In genomic region chr1:93344886-93345632, GRCh38 we compare ENCODE assay signal across 8 cellular contexts. TPM values are rescaled to one million over a fixed set of nuclear protein-coding genes. Genes with fewer than 3 reads are reported as not detected.
DNase-seq lines count a peak whose midpoint lies in the region; ATAC-seq, FAIRE-seq and TF ChIP-seq lines count a peak whose summit lies in the region.

No MANE protein-coding gene starts in this region.

- peak overlapping the region; percentile 94 for H3K9ac ChIP-seq in Loucy (ENCODE audit: low read depth, low read length, poor library complexity, severe bottlenecking)
- peak overlapping the region; percentile 98 for H3K9ac ChIP-seq in astrocyte (ENCODE audit: low read length)
- H3K9ac ChIP-seq in kidney (ENCODE audit: low read length in 2 of 2) = peak overlapping the region; percentile 93 to 99

- H3K4me1 ChIP-seq in ACC112 (ENCODE audit: control insufficient read depth, insufficient read depth, low read length, unreplicated experiment) (peaks cover 15% of the 10 kb centered on the region), Loucy (ENCODE audit: insufficient read depth, low read length, poor library complexity, severe bottlenecking) (peaks cover 20% of the 10 kb centered on the region), astrocyte (ENCODE audit: insufficient read depth, low read length) (peaks cover 3% of the 10 kb centered on the region), kidney (ENCODE audit: control insufficient read depth in 1 of 2, insufficient read depth in 1 of 2, low read depth in 1 of 2, low read length in 2 of 2) (peaks cover 0 to under 1% of the 10 kb centered on the region in 2 donors)

- TF ChIP-seq CTCF in Loucy (conservative IDR thresholded peaks at IDR 0.05; ENCODE audit: low read length) (no peak), astrocyte (IDR thresholded peaks at IDR 0.05; ENCODE audit: insufficient read depth, low read depth, low read length) (no peak), kidney (IDR thresholded peaks at IDR 0.05; ENCODE audit: borderline replicate concordance, extremely low read depth, insufficient read depth) (no peak)

- H3K4me3 Mint-ChIP-seq in astrocyte (ENCODE audit: unreplicated experiment) = peak overlapping the region; percentile 91

- intact Hi-C loops in kidney (cut with DNase I) = no loop called here

- no peaks in the 10 kb centered on the region for H3K27me3 Mint-ChIP-seq in astrocyte (ENCODE audit: low read depth, unreplicated experiment)

- no peak for TF ChIP-seq POLR2A in GM18505 (IDR thresholded peaks at IDR 0.05; ENCODE audit: borderline replicate concordance, extremely low read depth, insufficient read depth, insufficient read length)

- peak overlapping the region; percentile 99 for H3K27ac Mint-ChIP-seq in astrocyte (ENCODE audit: unreplicated experiment)

- H3K4me1 Mint-ChIP-seq in astrocyte (ENCODE audit: low read depth, unreplicated experiment) = peaks cover 8% of the 10 kb centered on the region

- H4K20me1 ChIP-seq in Loucy (ENCODE audit: insufficient read depth, low read length, poor library complexity, severe bottlenecking) (peaks cover 39% of the 10 kb centered on the region), astrocyte (ENCODE audit: insufficient read depth, low read length) (peaks cover 38% of the 10 kb centered on the region)

- peaks cover 3% of the 10 kb centered on the region; the same call in 1 of the 2 replicates for H3F3A ChIP-seq in Loucy (ENCODE audit: low read depth)

- H3K9me3 ChIP-seq in Loucy (ENCODE audit: insufficient read depth, low read depth, low read length) (no peaks in the 10 kb centered on the region), astrocyte (ENCODE audit: insufficient read depth, low read depth, low read length) (no peaks in the 10 kb centered on the region), kidney (ENCODE audit: control insufficient read depth in 1 of 2, low read length in 2 of 2) (no peaks in the 10 kb centered on the region)

- H2AFZ ChIP-seq in ACC112 (ENCODE audit: low read length, unreplicated experiment) = peak overlapping the region; percentile 76
- H2AFZ ChIP-seq in Loucy (ENCODE audit: low read length) = peak overlapping the region; percentile 85
- peak overlapping the region; percentile 93 for H2AFZ ChIP-seq in astrocyte (ENCODE audit: low read depth, low read length)

- peak overlapping the region; percentile 73 for H3K4me2 ChIP-seq in Loucy (ENCODE audit: low read depth, low read length, poor library complexity, severe bottlenecking)
- peak overlapping the region; percentile 92 for H3K4me2 ChIP-seq in astrocyte (ENCODE audit: low read length)

- peaks cover 52% of the 10 kb centered on the region for H3K79me2 ChIP-seq in ACC112 (ENCODE audit: control insufficient read depth, insufficient read depth, low read length, unreplicated experiment)
- peaks cover 61% of the 10 kb centered on the region for H3K79me2 ChIP-seq in Loucy (ENCODE audit: insufficient read depth, low read length)
- H3K79me2 ChIP-seq in astrocyte (ENCODE audit: insufficient read depth, low read length) = peaks cover 53% of the 10 kb centered on the region

- DNase-seq in astrocyte (ENCODE audit: low read depth) (peak; percentile 5), kidney (no peak), substantia nigra (lab: John Stamatoyannopoulos, UW) (no peak), iPS-NIHi11 (ENCODE audit: low spot score) (no peak)

- H3K27ac ChIP-seq in ACC112 (ENCODE audit: low read depth, low read length) (peak overlapping the region; percentile 91), astrocyte (ENCODE audit: low read depth, low read length) (peak overlapping the region; percentile 95), kidney (ENCODE audit: low read depth in 2 of 2, low read length in 2 of 2) (peak overlapping the region; percentile 95 to 97), substantia nigra (ENCODE audit: low read depth, low read length, poor library complexity, severe bottlenecking) (peak overlapping the region; percentile 95)

- ATAC-seq in GM18505 (IDR thresholded peaks at IDR 0.05; ENCODE audit: unreplicated experiment) (peak; percentile 2), GM18867 (IDR thresholded peaks at IDR 0.05; ENCODE audit: unreplicated experiment) (no peak)

- H3K9me3 Mint-ChIP-seq in astrocyte (ENCODE audit: unreplicated experiment) = no peaks in the 10 kb centered on the region

- H3K36me3 Mint-ChIP-seq in astrocyte (ENCODE audit: low read depth, unreplicated experiment) = peaks cover 2% of the 10 kb centered on the region

- H3K36me3 ChIP-seq in ACC112 (ENCODE audit: insufficient read depth, low read length) (no peaks in the 10 kb centered on the region), Loucy (ENCODE audit: insufficient read depth, low read length) (no peaks in the 10 kb centered on the region), astrocyte (ENCODE audit: insufficient read depth, low read length) (no peaks in the 10 kb centered on the region), kidney (ENCODE audit: control insufficient read depth in 1 of 2, insufficient read depth in 2 of 2, low read length in 2 of 2) (no peaks in the 10 kb centered on the region)

- no peaks in the 10 kb centered on the region for H3K27me3 ChIP-seq in ACC112 (ENCODE audit: insufficient read depth, low read length)
- H3K27me3 ChIP-seq in Loucy (ENCODE audit: insufficient read depth, low read length, poor library complexity, severe bottlenecking) = no peaks in the 10 kb centered on the region
- H3K27me3 ChIP-seq in astrocyte (ENCODE audit: insufficient read depth, low read length) = no peaks in the 10 kb centered on the region

- no peak for FAIRE-seq in astrocyte (lab: Jason Lieb, UNC)
- no peak for FAIRE-seq in kidney (lab: Jason Lieb, UNC)

- H3K9me2 ChIP-seq in Loucy (replicated peaks; ENCODE audit: low read depth, low read length) = no peaks in the 10 kb centered on the region

- H3K4me3 ChIP-seq in ACC112 (ENCODE audit: low read depth, low read length) (peak overlapping the region; percentile 97), Loucy (ENCODE audit: low read length, poor library complexity, severe bottlenecking) (peak overlapping the region; percentile 87), astrocyte (ENCODE audit: insufficient read depth, low read depth, low read length) (peak overlapping the region; percentile 95), kidney (ENCODE audit: low read length in 2 of 2) (peak overlapping the region; percentile 81 to 90)

RNA-seq across cellular contexts. Expression of gene DR1, which starts 0.6 kb away (rescaled TPM):
- 76.9 and 77.1 TPM in 2 replicates for total RNA-seq in astrocyte
- total RNA-seq in kidney = 49.8 TPM
- 15.6 TPM for polyA plus RNA-seq in kidney (ENCODE audit: insufficient read depth, low read depth, low replicate concordance)
